ENCODE assay signal across 10 cellular contexts in genomic region chr11:14607713-14608112, GRCh38. TPM values are rescaled to one million over a fixed set of nuclear protein-coding genes. Genes with fewer than 3 reads are reported as not detected.
"Had no signal": no experiment of that assay in that cellular context is flagged by ENCODE, and none has a peak within 500 bp of the region (broad histone marks: within the 10 kb centered on the region; RNA-seq: fewer than 3 reads in every experiment).

No MANE protein-coding gene starts in this region.

- H3K36me3 ChIP-seq: HAP-1 had no signal

- FAIRE-seq: HTR-8/SVneo, K562 had no signal

- H3K27ac Mint-ChIP-seq: HFFc6 had no signal

- H3K27ac ChIP-seq: GM23248 had no signal

- H3K4me1 ChIP-seq: HAP-1 had no signal

- H3K4me3 ChIP-seq: GM23248, HAP-1, K562 had no signal

- ATAC-seq: HCT116, K562 had no signal

- H3K9me3 ChIP-seq: HAP-1 had no signal

- H3K4me3 Mint-ChIP-seq: HFFc6 had no signal

- DNase-seq: GM23248, GOT3, H7, HFFc6, IMR-90, KG1 had no signal

RNA-seq across cellular contexts. Expression of gene PDE3B, which starts 35.9 kb away (rescaled TPM):
- total RNA-seq: GM23248 had no signal
- polyA plus RNA-seq: GM23248 had no signal
